8 cellular contexts compared by ENCODE assay signal in the genomic region with DNA sequence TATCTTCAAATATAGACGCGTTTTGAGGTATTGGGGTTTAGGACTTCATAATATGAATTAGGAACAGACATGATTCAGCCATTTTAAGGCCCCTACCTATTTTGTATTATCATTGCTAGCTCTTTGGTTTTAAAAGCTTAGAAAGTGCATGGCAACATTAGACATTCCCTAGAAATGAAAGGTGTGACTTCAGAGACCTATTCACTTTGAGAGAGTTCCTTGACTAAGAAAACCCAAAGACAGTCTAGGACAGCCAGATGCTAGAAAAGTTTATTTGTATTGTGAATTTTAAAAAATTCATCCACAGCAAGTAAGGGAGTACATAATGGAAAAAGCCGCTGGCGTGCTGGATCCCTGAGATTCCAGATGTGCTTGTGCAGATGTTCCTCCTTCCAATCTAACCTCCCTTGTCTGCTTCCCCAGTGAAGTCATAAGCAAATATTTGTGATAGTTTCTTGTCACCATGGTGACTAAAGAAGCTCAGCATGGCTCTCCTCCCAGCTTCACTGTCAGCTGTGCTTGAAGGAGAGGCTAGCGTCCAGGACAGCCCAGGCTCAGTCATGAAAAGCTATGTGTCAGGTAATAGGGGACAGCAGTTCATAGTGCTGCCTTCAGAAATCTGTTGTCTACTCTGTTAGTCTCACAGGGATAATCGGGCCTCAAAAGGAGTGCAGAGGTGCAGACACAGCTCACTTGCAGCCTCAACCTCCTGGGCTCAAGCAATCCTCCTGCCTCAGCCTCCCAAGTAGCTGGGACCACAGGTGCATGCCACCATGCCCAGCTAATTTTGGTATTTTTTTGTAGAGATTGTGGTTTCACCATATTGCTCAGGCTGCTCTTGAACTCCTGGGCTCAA. TPM values are rescaled to one million over a fixed set of nuclear protein-coding genes. Genes with fewer than 3 reads are reported as not detected.
DNase-seq lines count a peak whose midpoint lies in the region; ATAC-seq and TF ChIP-seq lines count a peak whose summit lies in the region.

No MANE protein-coding gene starts in this region.

- TF ChIP-seq POLR2A in IMR-90 (IDR thresholded peaks at IDR 0.05; ENCODE audit: low read depth, low read length): no peak

- H3K9me3 ChIP-seq in IMR-90 (ENCODE audit: control insufficient read depth, insufficient read depth, low read length) (no peaks in the 10 kb centered on the region), colonic mucosa (no peaks in the 10 kb centered on the region), lung (ENCODE audit: control insufficient read depth in 2 of 2, insufficient read depth in 1 of 2, low read length in 1 of 2) (peaks cover 0 to 3% of the 10 kb centered on the region in 2 donors), MM.1S (replicated peaks; ENCODE audit: insufficient read depth, low read length) (no peaks in the 10 kb centered on the region)

- no TSS peak for BruUV-seq in IMR-90 (replicated peaks; lab: Mats Ljungman, UMichigan)

- H2BK5ac ChIP-seq in IMR-90 (ENCODE audit: low read depth, low read length, poor library complexity, severe bottlenecking): no peak overlapping the region

- H2BK20ac ChIP-seq in IMR-90 (ENCODE audit: low read depth, low read length): no peak overlapping the region

- H3K27ac ChIP-seq in IMR-90 (ENCODE audit: insufficient read depth, low read length) (no peak overlapping the region), colonic mucosa (no peak overlapping the region), lung (ENCODE audit: low read depth in 1 of 2, low read length in 1 of 2) (peak overlapping the region in 1 of 2 donors; percentile 39), MM.1S (ENCODE audit: low read length) (no peak overlapping the region)

- TF ChIP-seq CTCF in IMR-90 (conservative IDR thresholded peaks at IDR 0.05; ENCODE audit: low read depth, low read length) (no peak), colonic mucosa (IDR thresholded peaks at IDR 0.05) (no peak), lung (IDR thresholded peaks at IDR 0.05; ENCODE audit: control extremely low read depth, extremely low read depth) (no peak), MM.1S (IDR thresholded peaks at IDR 0.05; ENCODE audit: low read length) (no peak)

- H3K14ac ChIP-seq in IMR-90 (replicated peaks; ENCODE audit: low read depth, low read length): no peak overlapping the region

- H2BK120ac ChIP-seq in IMR-90 (ENCODE audit: low read depth, low read length): no peak overlapping the region

- dilution Hi-C loops in IMR-90 (cut with HindIII; ENCODE audit: low sequenced_read_pairs, unreplicated experiment): no loop called here

- H3K4me3 ChIP-seq in IMR-90 (ENCODE audit: insufficient read depth, low read depth, low read length) (no peak overlapping the region), colonic mucosa (no peak overlapping the region), lung (no peak overlapping the region), MM.1S (ENCODE audit: low read length) (no peak overlapping the region)

- H2BK15ac ChIP-seq in IMR-90 (ENCODE audit: low read depth, low read length): no peak overlapping the region

- H2AK9ac ChIP-seq in IMR-90 (replicated peaks; ENCODE audit: low read depth, low read length, poor library complexity): no peak overlapping the region

- intact Hi-C loops in IMR-90 (cut with micrococcal nuclease): no loop called here
- intact Hi-C loops in colonic mucosa (cut with DNase I): no loop called here

- H4K91ac ChIP-seq in IMR-90 (ENCODE audit: insufficient read depth, low read depth, low read length): no peak overlapping the region

- H3K79me1 ChIP-seq in IMR-90 (ENCODE audit: low read depth in 1 of 2, low read length in 2 of 2): peaks cover 31 to 77% of the 10 kb centered on the region in 2 experiments

- H2AK5ac ChIP-seq in IMR-90 (ENCODE audit: low read depth, low read length): no peak overlapping the region

- H4K20me1 ChIP-seq in IMR-90 (ENCODE audit: insufficient read depth, low read length) (peaks cover 55% of the 10 kb centered on the region), MM.1S (ENCODE audit: insufficient read depth, low read length) (peaks cover 7% of the 10 kb centered on the region; the same call in 1 of the 2 replicates)

- H3K36me3 ChIP-seq in IMR-90 (ENCODE audit: control insufficient read depth, insufficient read depth, low read length): peaks cover 3% of the 10 kb centered on the region; the same call in 1 of the 2 replicates
- H3K36me3 ChIP-seq in colonic mucosa: no peaks in the 10 kb centered on the region
- peaks cover 0 to 2% of the 10 kb centered on the region in 2 donors for H3K36me3 ChIP-seq in lung (ENCODE audit: control insufficient read depth in 2 of 2, insufficient read depth in 2 of 2, low read length in 2 of 2)
- no peaks in the 10 kb centered on the region for H3K36me3 ChIP-seq in MM.1S (replicated peaks; ENCODE audit: insufficient read depth, low read length)

- no peak overlapping the region for H4K8ac ChIP-seq in IMR-90 (ENCODE audit: low read depth in 2 of 2, low read length in 2 of 2)

- H3K56ac ChIP-seq in IMR-90 (ENCODE audit: extremely low read depth, insufficient read depth, low read length): no peak overlapping the region

- peaks cover 11% of the 10 kb centered on the region for H3K4me1 ChIP-seq in IMR-90 (ENCODE audit: control insufficient read depth, insufficient read depth, low read length)
- H3K4me1 ChIP-seq in colonic mucosa: no peaks in the 10 kb centered on the region
- peaks cover 5 to 22% of the 10 kb centered on the region in 2 donors for H3K4me1 ChIP-seq in lung (ENCODE audit: control insufficient read depth in 2 of 2, insufficient read depth in 2 of 2, low read length in 2 of 2)
- H3K4me1 ChIP-seq in MM.1S (ENCODE audit: low read length): no peaks in the 10 kb centered on the region

- H3K9ac ChIP-seq in IMR-90 (ENCODE audit: low read depth, low read length): no peak overlapping the region
- peak overlapping the region in 1 of 2 donors; percentile 12 for H3K9ac ChIP-seq in colonic mucosa (ENCODE audit: low read depth in 2 of 2, low read length in 2 of 2)
- H3K9ac ChIP-seq in MM.1S (ENCODE audit: low read length): no peak overlapping the region

- no peak overlapping the region for H2AFZ ChIP-seq in IMR-90 (replicated peaks; ENCODE audit: low read length, poor library complexity)
- no peak overlapping the region for H2AFZ ChIP-seq in MM.1S (ENCODE audit: low read length)

- POLR2A ChIA-PET in IMR-90 (lab: Charles Lee; ENCODE audit: unreplicated experiment): interaction anchor here (0.7 kb wide), 1 partner anchor 37 kb away, joined by 3 read pairs; a partner anchor contains a TSS

- peak; percentile 87 for DNase-seq in AG08396 (ENCODE audit: low spot score)
- peak; percentile 88 for DNase-seq in IMR-90
- peak; percentile 20 for DNase-seq in colonic mucosa
- no peak for DNase-seq in lung (ENCODE audit: low spot score)
- DNase-seq in retina: no peak
- DNase-seq in MM.1S: no peak
- no peak for DNase-seq in activated CD8-positive, alpha-beta memory T cell treated with anti-CD3 and anti-CD28 coated beads, Interleukin-2, amount 50 U/mL, for 4 hours

- H3F3A ChIP-seq in MM.1S (ENCODE audit: insufficient read depth, low read length): no peaks in the 10 kb centered on the region

- no peak overlapping the region for H3K23ac ChIP-seq in IMR-90 (ENCODE audit: low read depth, low read length)

- ATAC-seq in IMR-90 (ENCODE audit: low read depth): peak; percentile 86
- ATAC-seq in lung (ENCODE audit: insufficient read depth, low FRiP score): peak; percentile 27
- ATAC-seq in GM21381 (IDR thresholded peaks at IDR 0.05; ENCODE audit: unreplicated experiment): no peak

- H4K5ac ChIP-seq in IMR-90 (ENCODE audit: low read depth, low read length): no peak overlapping the region

- H3K79me2 ChIP-seq in MM.1S (ENCODE audit: low read length): peaks cover 93% of the 10 kb centered on the region

- no CpG with 5 or more reads among the region's 6 CpGs for WGBS in IMR-90 (ENCODE audit: extremely low coverage in 2 of 2, insufficient read length in 1 of 2), 2 experiments
- WGBS in lung, 2 donors: 69 to 80% methylated on average over 6 of the region's 6 CpGs

- H3K9me2 ChIP-seq in MM.1S (replicated peaks; ENCODE audit: insufficient read depth, low read length): no peaks in the 10 kb centered on the region

- TF ChIP-seq RAD21 in IMR-90 (IDR thresholded peaks at IDR 0.05; ENCODE audit: low read length): no peak

- no peak overlapping the region for H3K18ac ChIP-seq in IMR-90 (ENCODE audit: low read depth, low read length)

- CTCF ChIA-PET in IMR-90 (lab: Yijun Ruan, JAX): interaction anchor here (0.5 to 1.0 kb wide), 2 partner anchors 9 to 118 kb away, joined by 3 to 4 read pairs; no protein-coding TSS in a partner anchor

- peaks cover 8% of the 10 kb centered on the region for H3K9me1 ChIP-seq in IMR-90 (ENCODE audit: insufficient read depth, low read length)

- H3K4me2 ChIP-seq in IMR-90 (ENCODE audit: low read depth, low read length) (peak overlapping the region; percentile 10; the same call in 1 of the 2 replicates), MM.1S (ENCODE audit: low read depth, low read length) (no peak overlapping the region)

- H3K27me3 ChIP-seq in IMR-90 (ENCODE audit: control insufficient read depth, insufficient read depth, low read length) (no peaks in the 10 kb centered on the region), colonic mucosa (no peaks in the 10 kb centered on the region), lung (ENCODE audit: control insufficient read depth, insufficient read depth) (no peaks in the 10 kb centered on the region), MM.1S (replicated peaks; ENCODE audit: insufficient read depth, low read length) (no peaks in the 10 kb centered on the region)

- H3K4ac ChIP-seq in IMR-90 (ENCODE audit: low read depth, low read length): no peak overlapping the region

- in situ Hi-C loops in IMR-90 (cut with MboI; ENCODE audit: low sequenced_read_pairs): no loop called here

RNA-seq across cellular contexts. Expression of a gene that starts 34.8 kb away (rescaled TPM):
- 50.7 and 53.6 TPM in 2 replicates for total RNA-seq in IMR-90 (2012; rRNA removed)
- 25.4 and 27.0 TPM in 2 replicates for polyA plus RNA-seq in IMR-90 (2012; rRNA removed)
- polyA plus RNA-seq in IMR-90 (2012; cell fraction: cytosol; rRNA removed): 12.2 and 17.0 TPM in 2 replicates
- polyA plus RNA-seq in IMR-90 (2012; cell fraction: nucleus; rRNA removed; ENCODE audit: low replicate concordance): 6.5 and 17.8 TPM in 2 replicates
- 10 to 100 TPM; 56.7 to 66.9 TPM for total RNA-seq in colonic mucosa
- total RNA-seq in lung: 10 to 100 TPM; 35.1 to 54.0 TPM
- polyA plus RNA-seq in lung: 10 to 100 TPM in 1 of 2 donors, 1 to 10 TPM in 1; 7.9 to 11.3 TPM

RNA-seq across cellular contexts. Expression of a gene that starts 36.8 kb away (rescaled TPM):
- total RNA-seq in IMR-90 (2012; rRNA removed) (102 and 104 TPM in 2 replicates), colonic mucosa (10 to 100 TPM; 32.5 to 47.7 TPM), lung (10 to 100 TPM; 39.1 to 55.6 TPM)
- polyA plus RNA-seq in IMR-90 (2012; rRNA removed) (37.9 and 47.6 TPM in 2 replicates), lung (10 to 100 TPM; 22.2 to 22.8 TPM)
- 18.1 and 26.5 TPM in 2 replicates for polyA plus RNA-seq in IMR-90 (2012; cell fraction: cytosol; rRNA removed)
- 43.2 and 71.4 TPM in 2 replicates for polyA plus RNA-seq in IMR-90 (2012; cell fraction: nucleus; rRNA removed; ENCODE audit: low replicate concordance)

RNA-seq across cellular contexts. Expression of a gene that starts 57.7 kb away (rescaled TPM):
- total RNA-seq in IMR-90 (2012; rRNA removed): 17.2 and 18.6 TPM in 2 replicates
- 18.4 and 20.1 TPM in 2 replicates for polyA plus RNA-seq in IMR-90 (2012; rRNA removed)
- 26.0 and 27.7 TPM in 2 replicates for polyA plus RNA-seq in IMR-90 (2012; cell fraction: cytosol; rRNA removed)
- 11.1 and 12.4 TPM in 2 replicates for polyA plus RNA-seq in IMR-90 (2012; cell fraction: nucleus; rRNA removed; ENCODE audit: low replicate concordance)
- total RNA-seq in colonic mucosa: 1 to 10 TPM; 2.8 to 5.1 TPM
- total RNA-seq in lung: 10 to 100 TPM in 1 of 2 donors, 1 to 10 TPM in 1; 4.4 to 12.5 TPM
- 1 to 10 TPM; 5.6 to 5.8 TPM for polyA plus RNA-seq in lung

Comparison
In these comparisons a context has a peak if more than half of its experiments do, and no peak if none do; other contexts are left out.
1. DNase-seq: peak in AG08396 (single experiment), IMR-90 (single experiment) and colonic mucosa (single experiment); none in lung (single experiment), retina (single experiment), MM.1S (single experiment) and activated CD8-positive, alpha-beta memory T cell treated with anti-CD3 and anti-CD28 coated beads, Interleukin-2, amount 50 U/mL, for 4 hours (single experiment).